In the genomic region with DNA sequence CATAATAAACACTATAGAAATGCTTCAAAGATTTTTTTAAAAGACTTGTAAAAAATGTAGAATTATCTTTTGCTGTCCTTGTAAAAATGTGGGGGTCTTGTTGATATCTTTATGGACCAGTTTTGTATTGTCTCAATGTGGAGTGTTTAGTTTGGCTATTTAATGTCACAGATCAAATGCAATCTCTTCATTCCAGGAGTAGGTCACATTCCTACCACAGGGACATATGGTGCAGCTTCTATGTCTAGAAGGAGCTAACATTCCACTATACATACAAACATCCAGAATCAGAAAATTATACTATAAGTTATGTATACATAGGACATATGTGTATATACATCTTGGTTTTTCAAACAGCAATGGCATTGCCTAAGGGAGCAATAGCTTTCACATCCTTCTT, we compare ENCODE assay signal across 25 cellular contexts.
"Had no signal": no experiment of that assay in that cellular context is flagged by ENCODE, and none has a peak within 500 bp of the region (broad histone marks: within the 10 kb centered on the region; RNA-seq: fewer than 3 reads in every experiment).

No MANE protein-coding gene starts in this region.

- H3K27ac ChIP-seq: esophagus squamous epithelium, heart left ventricle, prostate gland, right atrium auricular region, transverse colon, uterus had no signal

- H3K4me3 ChIP-seq: esophagus squamous epithelium, heart left ventricle, prostate gland, right atrium auricular region, transverse colon, uterus had no signal

- DNase-seq: activated CD4-positive, alpha-beta T cell treated with anti-CD3 and anti-CD28 coated beads for 1 hour; activated CD4-positive, alpha-beta T cell treated with anti-CD3 and anti-CD28 coated beads, Interleukin-2, amount 50 U/mL, for 1 hour; activated CD8-positive, alpha-beta T cell treated with anti-CD3 and anti-CD28 coated beads, Interleukin-2, amount 10 ng/mL, durations not matched to agents 7 days and 5 days; activated gamma-delta T cell; anterior cingulate cortex; caudate nucleus; dermis blood vessel endothelial cell; effector memory CD4-positive, alpha-beta T cell; esophagus squamous epithelium; heart left ventricle; left ventricle myocardium superior; mammary epithelial cell; naive thymus-derived CD8-positive, alpha-beta T cell; stimulated activated CD4-positive, alpha-beta T cell treated with anti-CD3 and anti-CD28 coated beads, Interleukin-1b, Interleukin-23, amount 100 ng/mL, for 48 hours; transverse colon; uterus had no signal

- H3K9me3 ChIP-seq: esophagus squamous epithelium, heart left ventricle, prostate gland, right atrium auricular region, transverse colon, uterus had no signal

- FAIRE-seq: endothelial cell of umbilical vein, islet of Langerhans had no signal

- H3K27ac Mint-ChIP-seq: activated CD8-positive, alpha-beta T cell treated with anti-CD3 and anti-CD28 coated beads, Interleukin-2, amount 10 ng/mL, durations not matched to agents 7 days and 5 days; activated naive CD4-positive, alpha-beta T cell treated with anti-CD3 and anti-CD28 coated beads, Interleukin-2, amount 50 U/mL, for 24 hours; activated T-helper 1 cell treated with anti-CD3 and anti-CD28 coated beads, Interleukin-12 subunit alpha, Interleukin-12 subunit beta, Interleukin-2, Interleukin-4 antibody, amounts not matched to agents 30 ng/mL and 10 ng/mL and 1 ng/mL, durations not matched to agents 14 hours and 24 hours and 36 hours; brain; mesothelial cell of epicardium; naive thymus-derived CD8-positive, alpha-beta T cell; stimulated activated effector memory CD8-positive, alpha-beta T cell treated with anti-CD3 and anti-CD28 coated beads, Interleukin-12 subunit alpha, Interleukin-12 subunit beta, amount 100 ng/mL, for 72 hours had no signal

- H3K27me3 ChIP-seq: esophagus squamous epithelium, heart left ventricle, right atrium auricular region, transverse colon, uterus had no signal

- H3K4me1 Mint-ChIP-seq: activated naive CD4-positive, alpha-beta T cell treated with anti-CD3 and anti-CD28 coated beads, Interleukin-2, amount 50 U/mL, for 24 hours; mesothelial cell of epicardium; stimulated activated effector memory CD8-positive, alpha-beta T cell treated with anti-CD3 and anti-CD28 coated beads, Interleukin-12 subunit alpha, Interleukin-12 subunit beta, amount 100 ng/mL, for 72 hours had no signal

- H3K36me3 Mint-ChIP-seq: activated naive CD4-positive, alpha-beta T cell treated with anti-CD3 and anti-CD28 coated beads, Interleukin-2, amount 50 U/mL, for 24 hours; brain; mesothelial cell of epicardium; stimulated activated effector memory CD8-positive, alpha-beta T cell treated with anti-CD3 and anti-CD28 coated beads, Interleukin-12 subunit alpha, Interleukin-12 subunit beta, amount 100 ng/mL, for 72 hours had no signal

- H3K4me1 ChIP-seq: heart left ventricle, prostate gland, right atrium auricular region, uterus had no signal

- ATAC-seq: activated CD8-positive, alpha-beta T cell treated with anti-CD3 and anti-CD28 coated beads, Interleukin-2, amount 10 ng/mL, durations not matched to agents 7 days and 5 days; heart left ventricle; left ventricle myocardium superior; naive thymus-derived CD8-positive, alpha-beta T cell; stimulated activated effector memory CD8-positive, alpha-beta T cell treated with anti-CD3 and anti-CD28 coated beads, Interleukin-12 subunit alpha, Interleukin-12 subunit beta, amount 100 ng/mL, for 72 hours had no signal

- H3K9me3 Mint-ChIP-seq: brain, mesothelial cell of epicardium had no signal

- H3K36me3 ChIP-seq: esophagus squamous epithelium, heart left ventricle, prostate gland, right atrium auricular region, transverse colon, uterus had no signal

- H3K4me3 Mint-ChIP-seq: activated CD8-positive, alpha-beta T cell treated with anti-CD3 and anti-CD28 coated beads, Interleukin-2, amount 10 ng/mL, durations not matched to agents 7 days and 5 days; activated naive CD4-positive, alpha-beta T cell treated with anti-CD3 and anti-CD28 coated beads, Interleukin-2, amount 50 U/mL, for 24 hours; activated T-helper 1 cell treated with anti-CD3 and anti-CD28 coated beads, Interleukin-12 subunit alpha, Interleukin-12 subunit beta, Interleukin-2, Interleukin-4 antibody, amounts not matched to agents 30 ng/mL and 10 ng/mL and 1 ng/mL, durations not matched to agents 14 hours and 24 hours and 36 hours; brain; mesothelial cell of epicardium; naive thymus-derived CD8-positive, alpha-beta T cell; stimulated activated effector memory CD8-positive, alpha-beta T cell treated with anti-CD3 and anti-CD28 coated beads, Interleukin-12 subunit alpha, Interleukin-12 subunit beta, amount 100 ng/mL, for 72 hours had no signal

- H3K27me3 Mint-ChIP-seq: activated naive CD4-positive, alpha-beta T cell treated with anti-CD3 and anti-CD28 coated beads, Interleukin-2, amount 50 U/mL, for 24 hours had no signal
